20 cellular contexts compared by ENCODE assay signal in the genomic region with DNA sequence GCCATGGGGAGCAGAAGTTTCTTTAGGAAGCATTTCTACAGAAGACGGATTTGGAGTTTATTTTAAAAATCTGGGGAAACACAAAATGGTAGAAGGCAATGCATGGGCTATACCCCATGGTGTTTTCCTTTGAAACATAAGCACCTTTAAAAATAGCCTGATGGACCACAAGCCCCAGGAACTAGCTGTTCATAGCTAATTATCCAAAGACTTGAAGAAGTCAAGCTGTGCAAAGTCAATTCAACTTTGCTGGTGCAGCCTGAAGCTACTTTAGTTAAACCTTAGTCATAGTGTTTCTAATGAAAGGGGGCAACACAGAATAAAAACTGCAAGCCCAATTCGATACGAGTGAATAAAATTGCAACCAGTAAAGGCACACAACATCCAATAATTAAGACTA.
"Had no signal": no experiment of that assay in that cellular context is flagged by ENCODE, and none has a peak within 500 bp of the region (broad histone marks: within the 10 kb centered on the region; RNA-seq: fewer than 3 reads in every experiment).

No MANE protein-coding gene starts in this region.

- H3K27me3 ChIP-seq: cardiac muscle cell had no signal

- H3K27ac ChIP-seq: cardiac muscle cell had no signal

- H3K27me3 Mint-ChIP-seq: activated CD4-positive, alpha-beta memory T cell treated with anti-CD3 and anti-CD28 coated beads, Interleukin-2, amount 10 ng/mL, durations not matched to agents 7 days and 5 days; activated CD8-positive, alpha-beta memory T cell treated with anti-CD3 and anti-CD28 coated beads, Interleukin-2, amount 10 ng/mL, durations not matched to agents 7 days and 5 days; activated naive CD8-positive, alpha-beta T cell treated with anti-CD3 and anti-CD28 coated beads for 36 hours; activated T-helper 17 cell treated with anti-CD3 and anti-CD28 coated beads, Interleukin-2, amount 50 U/mL, for 72 hours; natural killer cell treated with Interleukin-12 subunit alpha and Interleukin-12 subunit beta and Interleukin-15 and Interleukin-18, amount 100 ng/mL, for 72 hours; stimulated activated memory B cell treated with anti-CD40 and anti-IgM and Interleukin-4, amounts not matched to agents 10 μg/mL and 1 μg/mL and 100 μg/mL, for 72 hours had no signal

- H3K4me1 Mint-ChIP-seq: activated CD4-positive, alpha-beta memory T cell treated with anti-CD3 and anti-CD28 coated beads, Interleukin-2, amount 10 ng/mL, durations not matched to agents 7 days and 5 days; activated CD8-positive, alpha-beta memory T cell treated with anti-CD3 and anti-CD28 coated beads, Interleukin-2, amount 10 ng/mL, durations not matched to agents 7 days and 5 days; activated naive CD8-positive, alpha-beta T cell treated with anti-CD3 and anti-CD28 coated beads for 36 hours; activated T-helper 17 cell treated with anti-CD3 and anti-CD28 coated beads, Interleukin-2, amount 50 U/mL, for 72 hours; stimulated activated memory B cell treated with anti-CD40 and anti-IgM and Interleukin-4, amounts not matched to agents 10 μg/mL and 1 μg/mL and 100 μg/mL, for 72 hours had no signal

- ATAC-seq: activated CD8-positive, alpha-beta memory T cell treated with anti-CD3 and anti-CD28 coated beads, Interleukin-2, amount 10 ng/mL, durations not matched to agents 7 days and 5 days; activated T-helper 17 cell treated with anti-CD3 and anti-CD28 coated beads, Interleukin-2, amount 50 U/mL, for 72 hours; left lobe of liver; natural killer cell treated with Interleukin-12 subunit alpha and Interleukin-12 subunit beta and Interleukin-15 and Interleukin-18, amount 100 ng/mL, for 72 hours; sciatic nerve; stimulated activated memory B cell treated with anti-CD40 and anti-IgM and Interleukin-4, amounts not matched to agents 10 μg/mL and 1 μg/mL and 100 μg/mL, for 72 hours had no signal

- H3K27ac Mint-ChIP-seq: activated CD4-positive, alpha-beta memory T cell treated with anti-CD3 and anti-CD28 coated beads, Interleukin-2, amount 10 ng/mL, durations not matched to agents 7 days and 5 days; activated CD8-positive, alpha-beta memory T cell treated with anti-CD3 and anti-CD28 coated beads, Interleukin-2, amount 10 ng/mL, durations not matched to agents 7 days and 5 days; activated naive CD8-positive, alpha-beta T cell treated with anti-CD3 and anti-CD28 coated beads for 36 hours; activated T-helper 17 cell treated with anti-CD3 and anti-CD28 coated beads, Interleukin-2, amount 50 U/mL, for 72 hours; natural killer cell treated with Interleukin-12 subunit alpha and Interleukin-12 subunit beta and Interleukin-15 and Interleukin-18, amount 100 ng/mL, for 72 hours; stimulated activated memory B cell treated with anti-CD40 and anti-IgM and Interleukin-4, amounts not matched to agents 10 μg/mL and 1 μg/mL and 100 μg/mL, for 72 hours had no signal

- DNase-seq: activated CD4-positive, alpha-beta memory T cell treated with anti-CD3 and anti-CD28 coated beads, Interleukin-2, amount 10 ng/mL, durations not matched to agents 7 days and 5 days; activated CD4-positive, alpha-beta T cell treated with anti-CD3 and anti-CD28 coated beads for 48 hours; activated CD4-positive, CD25-positive, alpha-beta regulatory T cell; activated CD8-positive, alpha-beta memory T cell treated with anti-CD3 and anti-CD28 coated beads, Interleukin-2, amount 10 ng/mL, durations not matched to agents 7 days and 5 days; activated naive CD4-positive, alpha-beta T cell; activated naive CD8-positive, alpha-beta T cell treated with anti-CD3 and anti-CD28 coated beads for 36 hours; amygdala; dermis blood vessel endothelial cell; effector memory CD4-positive, alpha-beta T cell; kidney; nucleus accumbens; stimulated activated CD4-positive, alpha-beta T cell treated with anti-CD3 and anti-CD28 coated beads, Interleukin-4, amount 100 ng/mL, for 4 hours had no signal

- H3K36me3 Mint-ChIP-seq: activated CD8-positive, alpha-beta memory T cell treated with anti-CD3 and anti-CD28 coated beads, Interleukin-2, amount 10 ng/mL, durations not matched to agents 7 days and 5 days; activated naive CD8-positive, alpha-beta T cell treated with anti-CD3 and anti-CD28 coated beads for 36 hours; natural killer cell treated with Interleukin-12 subunit alpha and Interleukin-12 subunit beta and Interleukin-15 and Interleukin-18, amount 100 ng/mL, for 72 hours; stimulated activated memory B cell treated with anti-CD40 and anti-IgM and Interleukin-4, amounts not matched to agents 10 μg/mL and 1 μg/mL and 100 μg/mL, for 72 hours had no signal

- H3K36me3 ChIP-seq: cardiac muscle cell had no signal

- H3K4me3 ChIP-seq: cardiac muscle cell, lung, smooth muscle cell had no signal

- FAIRE-seq: kidney had no signal

- H3K4me3 Mint-ChIP-seq: activated CD4-positive, alpha-beta memory T cell treated with anti-CD3 and anti-CD28 coated beads, Interleukin-2, amount 10 ng/mL, durations not matched to agents 7 days and 5 days; activated CD8-positive, alpha-beta memory T cell treated with anti-CD3 and anti-CD28 coated beads, Interleukin-2, amount 10 ng/mL, durations not matched to agents 7 days and 5 days; activated naive CD8-positive, alpha-beta T cell treated with anti-CD3 and anti-CD28 coated beads for 36 hours; activated T-helper 17 cell treated with anti-CD3 and anti-CD28 coated beads, Interleukin-2, amount 50 U/mL, for 72 hours; natural killer cell treated with Interleukin-12 subunit alpha and Interleukin-12 subunit beta and Interleukin-15 and Interleukin-18, amount 100 ng/mL, for 72 hours; stimulated activated memory B cell treated with anti-CD40 and anti-IgM and Interleukin-4, amounts not matched to agents 10 μg/mL and 1 μg/mL and 100 μg/mL, for 72 hours had no signal
